Comparison of ENCODE assay signal across 1 cellular context in the genomic region with DNA sequence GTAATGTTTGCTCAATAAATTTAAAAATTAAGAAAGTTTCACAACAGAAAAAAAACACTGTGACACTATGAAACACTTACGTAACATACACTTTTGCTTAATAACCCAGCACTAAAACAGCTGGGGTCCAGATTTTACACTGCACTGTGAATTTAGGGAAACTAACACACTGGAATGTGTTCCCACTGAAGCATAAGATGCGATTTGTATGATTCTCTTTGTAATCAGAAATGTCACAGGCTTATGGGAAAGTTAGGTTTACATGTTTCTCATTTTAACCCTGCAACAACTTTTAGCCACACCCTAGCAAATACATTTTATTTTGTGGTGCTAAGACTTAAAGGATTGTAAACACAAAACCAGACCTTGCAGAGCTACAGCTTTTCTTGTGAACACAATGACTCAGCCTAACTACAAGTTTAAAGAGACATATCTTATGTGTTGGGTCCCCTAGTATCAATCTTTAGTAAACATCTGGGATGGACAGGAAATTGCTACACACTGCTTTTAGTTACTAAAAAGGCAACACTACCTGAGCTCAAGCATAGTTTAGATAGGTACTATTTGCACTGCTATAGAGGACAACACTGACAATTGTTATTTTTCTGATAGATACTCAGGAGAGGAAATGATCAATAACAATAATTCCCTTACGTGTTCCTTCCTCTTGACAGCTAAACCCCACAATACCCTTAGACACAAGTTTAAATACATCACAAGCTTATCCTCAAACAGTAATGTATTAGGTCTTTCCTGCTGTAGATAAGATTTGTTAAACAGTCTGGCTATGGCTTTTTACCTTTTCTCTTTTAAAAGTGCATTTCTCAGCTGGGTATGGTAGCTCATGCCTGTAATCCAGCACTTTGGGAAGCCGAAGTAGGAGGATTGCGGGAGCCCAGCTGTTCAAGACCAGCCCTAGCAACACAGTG.
TF ChIP-seq lines count a peak whose summit lies in the region.

No MANE protein-coding gene starts in this region.

TF ChIP-seq in HepG2, 621 proteins besides CTCF, POLR2A, EP300 and RAD21 (continued from another document and continues in another):
- TF ChIP-seq RERE (CRISPR knock-in tag; IDR thresholded peaks at IDR 0.05; ENCODE audit: low read depth) (peak; percentile 97), ZNF280B (CRISPR knock-in tag; IDR thresholded peaks at IDR 0.05; ENCODE audit: borderline replicate concordance) (no peak), ZMYM3 (CRISPR knock-in tag; IDR thresholded peaks at IDR 0.05) (no peak), SOX13 (IDR thresholded peaks at IDR 0.05) (peak; percentile 95), SOX13 (CRISPR knock-in tag; conservative IDR thresholded peaks at IDR 0.05 in 1 of 2, IDR thresholded peaks at IDR 0.05 in 1 of 2) (peak in 1 of 2 experiments; percentile 98; a peak in 2 of 4 replicates), TFE3 (CRISPR knock-in tag; IDR thresholded peaks at IDR 0.05) (peak; percentile 47; the same call in 1 of the 2 replicates), ZNF773 (CRISPR knock-in tag; IDR thresholded peaks at IDR 0.05; ENCODE audit: borderline replicate concordance) (no peak), HHEX (CRISPR knock-in tag; IDR thresholded peaks at IDR 0.05) (0 out of 2 replicates have a peak, but pooled peaks have one; percentile 67), ZNF749 (CRISPR knock-in tag; IDR thresholded peaks at IDR 0.05; ENCODE audit: borderline replicate concordance) (no peak), KDM4B (CRISPR knock-in tag; IDR thresholded peaks at IDR 0.05) (peak; percentile 35; the same call in 1 of the 2 replicates), ZC3H4 (CRISPR knock-in tag; IDR thresholded peaks at IDR 0.05; ENCODE audit: borderline replicate concordance) (no peak), ZBTB7B (CRISPR knock-in tag; IDR thresholded peaks at IDR 0.05) (peak; percentile 14; the same call in 1 of the 2 replicates), SP1 (IDR thresholded peaks at IDR 0.05) (no peak), SP1 (CRISPR knock-in tag; IDR thresholded peaks at IDR 0.05) (no peak), ZC3H13 (CRISPR knock-in tag; IDR thresholded peaks at IDR 0.05) (peak; percentile 25; the same call in 1 of the 2 replicates), ZNF501 (CRISPR knock-in tag; IDR thresholded peaks at IDR 0.05) (no peak), ESRRA (CRISPR knock-in tag; IDR thresholded peaks at IDR 0.05; ENCODE audit: low read depth) (no peak), ATF7-NPFF (CRISPR knock-in tag; IDR thresholded peaks at IDR 0.05; ENCODE audit: low read depth) (no peak), GATAD2A (CRISPR knock-in tag; IDR thresholded peaks at IDR 0.05) (peak; percentile 97), CBX2 (IDR thresholded peaks at IDR 0.05; ENCODE audit: low read depth, low read length) (no peak), CBX2 (CRISPR knock-in tag; IDR thresholded peaks at IDR 0.05; ENCODE audit: low read depth) (no peak), TGIF2 (CRISPR knock-in tag; IDR thresholded peaks at IDR 0.05) (peak; percentile 75; the same call in 1 of the 2 replicates), KDM2A (CRISPR knock-in tag; IDR thresholded peaks at IDR 0.05; ENCODE audit: borderline replicate concordance, low read depth) (no peak), ZNF143 (CRISPR knock-in tag; IDR thresholded peaks at IDR 0.05) (no peak), YY1 (IDR thresholded peaks at IDR 0.05; ENCODE audit: insufficient read depth, insufficient replicate concordance, low read depth, low read length) (peak; percentile 62), SALL2 (CRISPR knock-in tag; IDR thresholded peaks at IDR 0.05) (no peak), CHD2 (IDR thresholded peaks at IDR 0.05; ENCODE audit: low read depth, low read length) (no peak), ZNF282 (IDR thresholded peaks at IDR 0.05; ENCODE audit: partially characterized antibody) (no peak), ELF3 (CRISPR knock-in tag; IDR thresholded peaks at IDR 0.05) (peak; percentile 94; the same call in 1 of the 2 replicates), ZNF546 (CRISPR knock-in tag; conservative IDR thresholded peaks at IDR 0.05) (no peak), ZNF326 (CRISPR knock-in tag; IDR thresholded peaks at IDR 0.05; ENCODE audit: borderline replicate concordance) (no peak), TCF7 (IDR thresholded peaks at IDR 0.05; ENCODE audit: low read depth) (peak; percentile 94), E2F1 (CRISPR knock-in tag; IDR thresholded peaks at IDR 0.05) (no peak), TAF15 (IDR thresholded peaks at IDR 0.05; ENCODE audit: low read depth, low read length, poor library complexity, severe bottlenecking) (no peak)
- TF ChIP-seq, protein P1, sequence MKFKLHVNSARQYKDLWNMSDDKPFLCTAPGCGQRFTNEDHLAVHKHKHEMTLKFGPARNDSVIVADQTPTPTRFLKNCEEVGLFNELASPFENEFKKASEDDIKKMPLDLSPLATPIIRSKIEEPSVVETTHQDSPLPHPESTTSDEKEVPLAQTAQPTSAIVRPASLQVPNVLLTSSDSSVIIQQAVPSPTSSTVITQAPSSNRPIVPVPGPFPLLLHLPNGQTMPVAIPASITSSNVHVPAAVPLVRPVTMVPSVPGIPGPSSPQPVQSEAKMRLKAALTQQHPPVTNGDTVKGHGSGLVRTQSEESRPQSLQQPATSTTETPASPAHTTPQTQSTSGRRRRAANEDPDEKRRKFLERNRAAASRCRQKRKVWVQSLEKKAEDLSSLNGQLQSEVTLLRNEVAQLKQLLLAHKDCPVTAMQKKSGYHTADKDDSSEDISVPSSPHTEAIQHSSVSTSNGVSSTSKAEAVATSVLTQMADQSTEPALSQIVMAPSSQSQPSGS (CRISPR knock-in tag; IDR thresholded peaks at IDR 0.05) = no peak; the same call in 1 of the 2 replicates
- TF ChIP-seq, protein P2, sequence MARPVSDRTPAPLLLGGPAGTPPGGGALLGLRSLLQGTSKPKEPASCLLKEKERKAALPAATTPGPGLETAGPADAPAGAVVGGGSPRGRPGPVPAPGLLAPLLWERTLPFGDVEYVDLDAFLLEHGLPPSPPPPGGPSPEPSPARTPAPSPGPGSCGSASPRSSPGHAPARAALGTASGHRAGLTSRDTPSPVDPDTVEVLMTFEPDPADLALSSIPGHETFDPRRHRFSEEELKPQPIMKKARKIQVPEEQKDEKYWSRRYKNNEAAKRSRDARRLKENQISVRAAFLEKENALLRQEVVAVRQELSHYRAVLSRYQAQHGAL (CRISPR knock-in tag; IDR thresholded peaks at IDR 0.05; ENCODE audit: not compliant biosample characterization) = no peak
- TF ChIP-seq, protein P3, sequence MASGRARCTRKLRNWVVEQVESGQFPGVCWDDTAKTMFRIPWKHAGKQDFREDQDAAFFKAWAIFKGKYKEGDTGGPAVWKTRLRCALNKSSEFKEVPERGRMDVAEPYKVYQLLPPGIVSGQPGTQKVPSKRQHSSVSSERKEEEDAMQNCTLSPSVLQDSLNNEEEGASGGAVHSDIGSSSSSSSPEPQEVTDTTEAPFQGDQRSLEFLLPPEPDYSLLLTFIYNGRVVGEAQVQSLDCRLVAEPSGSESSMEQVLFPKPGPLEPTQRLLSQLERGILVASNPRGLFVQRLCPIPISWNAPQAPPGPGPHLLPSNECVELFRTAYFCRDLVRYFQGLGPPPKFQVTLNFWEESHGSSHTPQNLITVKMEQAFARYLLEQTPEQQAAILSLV (CRISPR knock-in tag; IDR thresholded peaks at IDR 0.05; ENCODE audit: borderline replicate concordance) = no peak
- TF ChIP-seq, protein P4, sequence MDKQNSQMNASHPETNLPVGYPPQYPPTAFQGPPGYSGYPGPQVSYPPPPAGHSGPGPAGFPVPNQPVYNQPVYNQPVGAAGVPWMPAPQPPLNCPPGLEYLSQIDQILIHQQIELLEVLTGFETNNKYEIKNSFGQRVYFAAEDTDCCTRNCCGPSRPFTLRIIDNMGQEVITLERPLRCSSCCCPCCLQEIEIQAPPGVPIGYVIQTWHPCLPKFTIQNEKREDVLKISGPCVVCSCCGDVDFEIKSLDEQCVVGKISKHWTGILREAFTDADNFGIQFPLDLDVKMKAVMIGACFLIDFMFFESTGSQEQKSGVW (CRISPR knock-in tag; IDR thresholded peaks at IDR 0.05; ENCODE audit: borderline replicate concordance) = no peak
- TF ChIP-seq, protein P5, sequence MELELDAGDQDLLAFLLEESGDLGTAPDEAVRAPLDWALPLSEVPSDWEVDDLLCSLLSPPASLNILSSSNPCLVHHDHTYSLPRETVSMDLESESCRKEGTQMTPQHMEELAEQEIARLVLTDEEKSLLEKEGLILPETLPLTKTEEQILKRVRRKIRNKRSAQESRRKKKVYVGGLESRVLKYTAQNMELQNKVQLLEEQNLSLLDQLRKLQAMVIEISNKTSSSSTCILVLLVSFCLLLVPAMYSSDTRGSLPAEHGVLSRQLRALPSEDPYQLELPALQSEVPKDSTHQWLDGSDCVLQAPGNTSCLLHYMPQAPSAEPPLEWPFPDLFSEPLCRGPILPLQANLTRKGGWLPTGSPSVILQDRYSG (CRISPR knock-in tag; IDR thresholded peaks at IDR 0.05) = no peak
